Comparison of ENCODE assay signal across 8 cellular contexts in genomic region chr12:53190108-53190729, GRCh38. TPM values are rescaled to one million over a fixed set of nuclear protein-coding genes. Genes with fewer than 3 reads are reported as not detected.
DNase-seq lines count a peak whose midpoint lies in the region; ATAC-seq, FAIRE-seq and TF ChIP-seq lines count a peak whose summit lies in the region.

No MANE protein-coding gene starts in this region.

- H3F3A ChIP-seq in GM23338 (replicated peaks; ENCODE audit: low read depth) = no peaks in the 10 kb centered on the region

- H3K27ac ChIP-seq in GM23338 (ENCODE audit: low read depth) = no peak overlapping the region
- no peak overlapping the region for H3K27ac ChIP-seq in astrocyte (ENCODE audit: low read depth, low read length)

- DNase-seq in D721Med (ENCODE audit: insufficient read length, low spot score) (no peak), GM23338 (ENCODE audit: low spot score) (peak; percentile 91), RPMI8226 (peak; percentile 83), astrocyte (ENCODE audit: low read depth) (peak; percentile 37), iPS DF 19.7 (ENCODE audit: low read depth, low spot score) (peak; percentile 56)
- peak; percentile 40 for DNase-seq in stimulated activated CD4-positive, alpha-beta T cell treated with anti-CD3 and anti-CD28 coated beads, Interleukin-2, amount 100 ng/mL, for 4 hours (ENCODE audit: low read depth)

- H3K27ac Mint-ChIP-seq in GM23338 (no peak overlapping the region), astrocyte (ENCODE audit: unreplicated experiment) (peak overlapping the region; percentile 53)

- no peaks in the 10 kb centered on the region; the same call in 2 of the 3 replicates for H3K9me3 Mint-ChIP-seq in GM23338
- no peaks in the 10 kb centered on the region for H3K9me3 Mint-ChIP-seq in astrocyte (ENCODE audit: unreplicated experiment)

- H3K4me3 Mint-ChIP-seq in GM23338 (no peak overlapping the region), astrocyte (ENCODE audit: unreplicated experiment) (no peak overlapping the region)

- H4K20me1 ChIP-seq in GM23338 (replicated peaks; ENCODE audit: insufficient read depth) (peaks cover 14% of the 10 kb centered on the region), astrocyte (ENCODE audit: insufficient read depth, low read length) (peaks cover 12% of the 10 kb centered on the region)

- H3K4me1 Mint-ChIP-seq in GM23338 (peaks cover 31% of the 10 kb centered on the region), astrocyte (ENCODE audit: low read depth, unreplicated experiment) (peaks cover 3% of the 10 kb centered on the region)

- H3K36me3 Mint-ChIP-seq in GM23338 (ENCODE audit: low read depth) = peaks cover 40% of the 10 kb centered on the region
- H3K36me3 Mint-ChIP-seq in astrocyte (ENCODE audit: low read depth, unreplicated experiment) = peaks cover 28% of the 10 kb centered on the region

- H3K9me2 ChIP-seq in GM23338 (ENCODE audit: insufficient read depth) = no peaks in the 10 kb centered on the region

- H3K4me2 ChIP-seq in GM23338 = peak overlapping the region; percentile 41; the same call in 1 of the 2 replicates
- no peak overlapping the region for H3K4me2 ChIP-seq in astrocyte (ENCODE audit: low read length)

- H3K9ac ChIP-seq in astrocyte (ENCODE audit: low read length) = no peak overlapping the region

- ATAC-seq in GM23338 (peak; percentile 99), HG02884 (IDR thresholded peaks at IDR 0.05; ENCODE audit: unreplicated experiment) (no peak), GM19023 (IDR thresholded peaks at IDR 0.05; ENCODE audit: unreplicated experiment) (no peak)

- peaks cover 7% of the 10 kb centered on the region for H3K36me3 ChIP-seq in GM23338 (ENCODE audit: insufficient read depth)
- H3K36me3 ChIP-seq in astrocyte (ENCODE audit: insufficient read depth, low read length) = peaks cover 24% of the 10 kb centered on the region

- H3K4me3 ChIP-seq in GM23338 (no peak overlapping the region), astrocyte (ENCODE audit: insufficient read depth, low read depth, low read length) (no peak overlapping the region)

- peaks cover 12% of the 10 kb centered on the region; the same call in 1 of the 2 replicates for H3K4me1 ChIP-seq in GM23338 (ENCODE audit: insufficient read depth)
- no peaks in the 10 kb centered on the region for H3K4me1 ChIP-seq in astrocyte (ENCODE audit: insufficient read depth, low read length)

- H3K79me2 ChIP-seq in GM23338 (replicated peaks; ENCODE audit: insufficient read depth) (no peaks in the 10 kb centered on the region), astrocyte (ENCODE audit: insufficient read depth, low read length) (no peaks in the 10 kb centered on the region)

- H3K9me3 ChIP-seq in astrocyte (ENCODE audit: insufficient read depth, low read depth, low read length) = no peaks in the 10 kb centered on the region

- H2AFZ ChIP-seq in GM23338 = no peak overlapping the region
- no peak overlapping the region for H2AFZ ChIP-seq in astrocyte (ENCODE audit: low read depth, low read length)

- FAIRE-seq in D721Med (lab: Jason Lieb, UNC) = no peak
- FAIRE-seq in astrocyte (lab: Jason Lieb, UNC) = no peak

- peak; percentile 58 for TF ChIP-seq CTCF in D721Med (IDR thresholded peaks at IDR 0.05; ENCODE audit: insufficient read depth, missing control alignments)
- peak; percentile 78 to 91 for TF ChIP-seq CTCF in GM23338 (conservative IDR thresholded peaks at IDR 0.05; ENCODE audit: low read depth in 2 of 2)
- peak; percentile 80 for TF ChIP-seq CTCF in astrocyte (IDR thresholded peaks at IDR 0.05; ENCODE audit: insufficient read depth, low read depth, low read length)

- H3K27me3 Mint-ChIP-seq in GM23338 (ENCODE audit: insufficient read depth, low read depth, poor library complexity) (peaks cover 16% of the 10 kb centered on the region), astrocyte (ENCODE audit: low read depth, unreplicated experiment) (peaks cover 9% of the 10 kb centered on the region)

- H3K27me3 ChIP-seq in GM23338 (ENCODE audit: insufficient read depth) (peaks cover 29% of the 10 kb centered on the region), astrocyte (ENCODE audit: insufficient read depth, low read length) (no peaks in the 10 kb centered on the region)

TF ChIP-seq in GM23338, 12 proteins besides CTCF, POLR2A, EP300 and RAD21 (continues in another document):
- TF ChIP-seq ZNF462 (CRISPR knock-in tag; IDR thresholded peaks at IDR 0.05) (no peak), EZH2 (IDR thresholded peaks at IDR 0.05; ENCODE audit: low read depth, unreplicated experiment) (no peak), NANOG (IDR thresholded peaks at IDR 0.05; ENCODE audit: borderline replicate concordance) (no peak), JUNB (IDR thresholded peaks at IDR 0.05; ENCODE audit: unreplicated experiment) (no peak), ZNF331 (CRISPR knock-in tag; IDR thresholded peaks at IDR 0.05; ENCODE audit: low read depth) (no peak), POLR2AphosphoS5 (IDR thresholded peaks at IDR 0.05; ENCODE audit: low read depth) (no peak), CREB1 (CRISPR knock-in tag; IDR thresholded peaks at IDR 0.05; ENCODE audit: low read depth) (no peak), ZNF114 (CRISPR knock-in tag; IDR thresholded peaks at IDR 0.05) (no peak)

RNA-seq across cellular contexts. Expression of gene CSAD, which starts 9.5 kb away (rescaled TPM):
- total RNA-seq in GM23338 (2014; rRNA removed; shearing (Covaris generic)) = 3.6 and 7.1 TPM in 2 replicates
- polyA plus RNA-seq in GM23338 (2016; fragmentation: Nextera tagmentation; extraction: Ambion mirVana) = 3.1 and 3.2 TPM in 2 replicates
- 16.7 and 19.4 TPM in 2 replicates for total RNA-seq in astrocyte

RNA-seq across cellular contexts. Expression of gene ZNF740, which starts 9.7 kb away (rescaled TPM):
- total RNA-seq in GM23338 (2014; rRNA removed; shearing (Covaris generic)) = 13.0 and 13.2 TPM in 2 replicates
- 1.3 and 2.6 TPM in 2 replicates for polyA plus RNA-seq in GM23338 (2016; fragmentation: Nextera tagmentation; extraction: Ambion mirVana)
- total RNA-seq in astrocyte = 31.0 and 32.7 TPM in 2 replicates

RNA-seq across cellular contexts. Expression of gene ITGB7, which starts 16.8 kb away (rescaled TPM):
- 0.39 TPM in 1 of 2 replicates, not detected in the other for total RNA-seq in GM23338 (2014; rRNA removed; shearing (Covaris generic))
- 0.32 and 0.43 TPM in 2 replicates for polyA plus RNA-seq in GM23338 (2016; fragmentation: Nextera tagmentation; extraction: Ambion mirVana)
- total RNA-seq in astrocyte = 0.79 and 1.3 TPM in 2 replicates

RNA-seq across cellular contexts. Expression of gene RARG, which starts 41.8 kb away (rescaled TPM):
- 39.3 and 50.2 TPM in 2 replicates for total RNA-seq in GM23338 (2014; rRNA removed; shearing (Covaris generic))
- 16.4 and 18.5 TPM in 2 replicates for polyA plus RNA-seq in GM23338 (2016; fragmentation: Nextera tagmentation; extraction: Ambion mirVana)
- total RNA-seq in astrocyte = 10.1 and 11.7 TPM in 2 replicates
